1 cellular context compared by ENCODE assay signal in the genomic region with DNA sequence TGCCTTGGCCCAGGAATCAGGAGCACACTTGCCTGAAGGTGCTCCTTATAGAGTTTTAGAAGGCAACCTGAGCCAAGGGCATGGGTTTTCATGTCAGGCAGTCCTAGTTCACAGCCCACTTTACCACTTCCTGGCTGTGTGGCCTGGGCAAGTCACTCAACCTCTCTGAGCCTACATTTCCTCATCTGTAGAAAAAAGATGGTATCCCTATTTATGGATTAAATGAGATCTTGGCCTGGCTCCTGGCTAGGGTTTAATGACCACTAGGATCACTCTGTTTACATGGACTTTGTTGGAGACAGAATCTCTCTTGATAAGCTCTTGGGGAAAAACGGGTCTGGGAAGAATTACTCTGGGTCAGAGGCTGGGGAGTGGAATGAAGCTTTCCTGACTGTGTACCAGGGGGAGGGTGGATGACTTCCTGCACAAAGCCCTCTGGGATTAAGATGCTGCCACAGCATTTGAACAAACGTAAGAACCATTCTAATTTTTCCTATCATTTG.
TF ChIP-seq lines count a peak whose summit lies in the region.

No MANE protein-coding gene starts in this region.

TF ChIP-seq in liver, 16 proteins besides CTCF, POLR2A, EP300 and RAD21 (continued from another document):
- TF ChIP-seq, protein P1, sequence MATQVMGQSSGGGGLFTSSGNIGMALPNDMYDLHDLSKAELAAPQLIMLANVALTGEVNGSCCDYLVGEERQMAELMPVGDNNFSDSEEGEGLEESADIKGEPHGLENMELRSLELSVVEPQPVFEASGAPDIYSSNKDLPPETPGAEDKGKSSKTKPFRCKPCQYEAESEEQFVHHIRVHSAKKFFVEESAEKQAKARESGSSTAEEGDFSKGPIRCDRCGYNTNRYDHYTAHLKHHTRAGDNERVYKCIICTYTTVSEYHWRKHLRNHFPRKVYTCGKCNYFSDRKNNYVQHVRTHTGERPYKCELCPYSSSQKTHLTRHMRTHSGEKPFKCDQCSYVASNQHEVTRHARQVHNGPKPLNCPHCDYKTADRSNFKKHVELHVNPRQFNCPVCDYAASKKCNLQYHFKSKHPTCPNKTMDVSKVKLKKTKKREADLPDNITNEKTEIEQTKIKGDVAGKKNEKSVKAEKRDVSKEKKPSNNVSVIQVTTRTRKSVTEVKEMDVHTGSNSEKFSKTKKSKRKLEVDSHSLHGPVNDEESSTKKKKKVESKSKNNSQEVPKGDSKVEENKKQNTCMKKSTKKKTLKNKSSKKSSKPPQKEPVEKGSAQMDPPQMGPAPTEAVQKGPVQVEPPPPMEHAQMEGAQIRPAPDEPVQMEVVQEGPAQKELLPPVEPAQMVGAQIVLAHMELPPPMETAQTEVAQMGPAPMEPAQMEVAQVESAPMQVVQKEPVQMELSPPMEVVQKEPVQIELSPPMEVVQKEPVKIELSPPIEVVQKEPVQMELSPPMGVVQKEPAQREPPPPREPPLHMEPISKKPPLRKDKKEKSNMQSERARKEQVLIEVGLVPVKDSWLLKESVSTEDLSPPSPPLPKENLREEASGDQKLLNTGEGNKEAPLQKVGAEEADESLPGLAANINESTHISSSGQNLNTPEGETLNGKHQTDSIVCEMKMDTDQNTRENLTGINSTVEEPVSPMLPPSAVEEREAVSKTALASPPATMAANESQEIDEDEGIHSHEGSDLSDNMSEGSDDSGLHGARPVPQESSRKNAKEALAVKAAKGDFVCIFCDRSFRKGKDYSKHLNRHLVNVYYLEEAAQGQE (IDR thresholded peaks at IDR 0.05), result peak; percentile 52
- TF ChIP-seq SP1 (IDR thresholded peaks at IDR 0.05), result peak; percentile 70
- TF ChIP-seq, protein P2, sequence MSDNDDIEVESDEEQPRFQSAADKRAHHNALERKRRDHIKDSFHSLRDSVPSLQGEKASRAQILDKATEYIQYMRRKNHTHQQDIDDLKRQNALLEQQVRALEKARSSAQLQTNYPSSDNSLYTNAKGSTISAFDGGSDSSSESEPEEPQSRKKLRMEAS (IDR thresholded peaks at IDR 0.05), result peak; percentile 38
TF ChIP-seq in liver: peak in this region for 12.
